ENCODE assay signal across 1 cellular context in the genomic region with DNA sequence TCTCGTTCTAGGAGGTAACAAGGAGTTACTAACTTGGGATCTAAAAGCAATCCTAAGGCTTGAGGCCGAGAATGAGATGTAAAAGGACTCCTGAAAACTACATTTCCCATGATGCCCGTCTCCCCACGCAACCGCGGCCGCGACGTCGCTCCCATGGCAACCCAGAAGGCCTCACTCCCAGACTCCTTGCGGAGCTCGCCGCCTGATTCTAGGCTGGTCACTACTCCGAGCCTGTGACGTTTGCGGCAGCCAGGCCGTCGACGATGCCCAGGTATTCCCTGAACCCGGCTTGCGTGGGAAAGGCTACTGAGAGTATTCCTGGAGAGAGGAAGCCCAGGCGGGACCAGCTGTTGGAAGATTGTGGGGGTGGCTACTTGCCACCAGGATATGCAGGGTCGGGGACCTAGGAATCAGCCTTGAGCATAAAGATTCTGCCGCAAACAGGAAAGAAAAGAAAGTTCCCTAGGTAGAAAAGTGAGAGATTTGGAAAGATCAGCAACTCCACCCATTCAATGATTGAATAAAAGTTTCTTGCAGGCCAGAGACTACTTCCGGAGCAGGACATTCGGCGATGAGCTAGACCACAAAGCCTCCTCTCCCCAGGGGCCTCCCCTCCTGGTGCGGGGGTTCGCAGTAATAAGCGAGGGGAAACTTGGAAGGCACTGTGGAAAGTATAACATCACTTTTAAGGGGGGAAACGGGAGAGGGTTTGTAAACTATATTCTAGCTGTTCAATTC.
TF ChIP-seq lines count a peak whose summit lies in the region.

A gene (plus strand): TSS at position 164 of the 738 bp plus-strand sequence. CDS start 100 bp downstream, at position 264.

TF ChIP-seq in HepG2, 621 proteins besides CTCF, POLR2A, EP300 and RAD21 (continued from another document and continues in another):
- TF ChIP-seq, protein P1, sequence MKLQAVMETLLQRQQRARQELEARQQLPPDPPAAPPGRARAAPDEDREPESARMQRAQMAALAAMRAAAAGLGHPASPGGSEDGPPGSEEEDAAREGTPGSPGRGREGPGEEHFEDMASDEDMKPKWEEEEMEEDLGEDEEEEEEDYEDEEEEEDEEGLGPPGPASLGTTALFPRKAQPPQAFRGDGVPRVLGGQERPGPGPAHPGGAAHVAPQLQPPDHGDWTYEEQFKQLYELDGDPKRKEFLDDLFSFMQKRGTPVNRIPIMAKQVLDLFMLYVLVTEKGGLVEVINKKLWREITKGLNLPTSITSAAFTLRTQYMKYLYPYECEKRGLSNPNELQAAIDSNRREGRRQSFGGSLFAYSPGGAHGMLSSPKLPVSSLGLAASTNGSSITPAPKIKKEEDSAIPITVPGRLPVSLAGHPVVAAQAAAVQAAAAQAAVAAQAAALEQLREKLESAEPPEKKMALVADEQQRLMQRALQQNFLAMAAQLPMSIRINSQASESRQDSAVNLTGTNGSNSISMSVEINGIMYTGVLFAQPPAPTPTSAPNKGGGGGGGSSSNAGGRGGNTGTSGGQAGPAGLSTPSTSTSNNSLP (IDR thresholded peaks at IDR 0.05; ENCODE audit: low read depth, low read length): peak; percentile 58; the same call in 1 of the 2 replicates
- TF ChIP-seq FIP1L1 (IDR thresholded peaks at IDR 0.05; ENCODE audit: borderline replicate concordance, insufficient read depth, low read depth, low read length) (no peak), ZNF20 (CRISPR knock-in tag; IDR thresholded peaks at IDR 0.05) (no peak), ZNF816 (CRISPR knock-in tag; IDR thresholded peaks at IDR 0.05; ENCODE audit: borderline replicate concordance) (no peak), RBM39 (IDR thresholded peaks at IDR 0.05; ENCODE audit: low read depth, low read length, poor library complexity, severe bottlenecking) (no peak), MBD4 (IDR thresholded peaks at IDR 0.05; ENCODE audit: borderline replicate concordance, low read length) (no peak), NR2F6 (IDR thresholded peaks at IDR 0.05) (no peak), NR2F6 (CRISPR knock-in tag; IDR thresholded peaks at IDR 0.05) (no peak), ZNF761 (CRISPR knock-in tag; conservative IDR thresholded peaks at IDR 0.05) (no peak), MLLT10 (CRISPR knock-in tag; IDR thresholded peaks at IDR 0.05) (no peak), ZNF569 (CRISPR knock-in tag; IDR thresholded peaks at IDR 0.05; ENCODE audit: borderline replicate concordance) (no peak), IKZF4 (CRISPR knock-in tag; IDR thresholded peaks at IDR 0.05; ENCODE audit: borderline replicate concordance, low read depth, not compliant biosample characterization) (no peak), ZKSCAN5 (CRISPR knock-in tag; IDR thresholded peaks at IDR 0.05) (no peak), TAF15 (IDR thresholded peaks at IDR 0.05; ENCODE audit: low read depth, low read length, poor library complexity, severe bottlenecking) (no peak), GFI1 (CRISPR knock-in tag; IDR thresholded peaks at IDR 0.05; ENCODE audit: borderline replicate concordance) (peak; percentile 55; the same call in 1 of the 2 replicates), MEIS1 (CRISPR knock-in tag; IDR thresholded peaks at IDR 0.05; ENCODE audit: borderline replicate concordance) (0 out of 2 replicates have a peak, but pooled peaks have one; percentile 70), ZNF773 (CRISPR knock-in tag; IDR thresholded peaks at IDR 0.05; ENCODE audit: borderline replicate concordance) (no peak), PHF8 (CRISPR knock-in tag; IDR thresholded peaks at IDR 0.05) (peak; percentile 85), ZNF225 (CRISPR knock-in tag; IDR thresholded peaks at IDR 0.05) (no peak), ZNF468 (CRISPR knock-in tag; IDR thresholded peaks at IDR 0.05) (no peak), PHF21A (CRISPR knock-in tag; IDR thresholded peaks at IDR 0.05) (no peak), KLF9 (CRISPR knock-in tag; IDR thresholded peaks at IDR 0.05; ENCODE audit: low read depth) (no peak), ZBTB21 (CRISPR knock-in tag; IDR thresholded peaks at IDR 0.05) (peak; percentile 73), NCOR1 (IDR thresholded peaks at IDR 0.05; ENCODE audit: borderline replicate concordance, low read length) (no peak), FOSL1 (CRISPR knock-in tag; IDR thresholded peaks at IDR 0.05; ENCODE audit: borderline replicate concordance) (no peak), ZNF737 (CRISPR knock-in tag; IDR thresholded peaks at IDR 0.05; ENCODE audit: borderline replicate concordance) (no peak), BCL6 (CRISPR knock-in tag; IDR thresholded peaks at IDR 0.05) (peak; percentile 87), XRCC5 (optimal IDR thresholded peaks at IDR 0.05; ENCODE audit: low read length) (peak; percentile 92), ZNF7 (CRISPR knock-in tag; IDR thresholded peaks at IDR 0.05) (no peak), DNMT3B (CRISPR knock-in tag; conservative IDR thresholded peaks at IDR 0.05) (no peak), NR2C2 (CRISPR knock-in tag; IDR thresholded peaks at IDR 0.05; ENCODE audit: borderline replicate concordance) (peak; percentile 92), POLR2AphosphoS2 (IDR thresholded peaks at IDR 0.05; ENCODE audit: low read depth, low read length) (no peak), ZNF546 (CRISPR knock-in tag; conservative IDR thresholded peaks at IDR 0.05) (peak; percentile 83; the same call in 1 of the 2 replicates), ZNF263 (CRISPR knock-in tag; IDR thresholded peaks at IDR 0.05) (no peak), HOXA9 (CRISPR knock-in tag; IDR thresholded peaks at IDR 0.05; ENCODE audit: borderline replicate concordance) (no peak), FOXK2 (IDR thresholded peaks at IDR 0.05) (no peak), HOXD1 (CRISPR knock-in tag; IDR thresholded peaks at IDR 0.05) (0 out of 2 replicates have a peak, but pooled peaks have one; percentile 36), ZNF274 (CRISPR knock-in tag; IDR thresholded peaks at IDR 0.05) (peak; percentile 91), RFX5 (IDR thresholded peaks at IDR 0.05; ENCODE audit: low read depth, low read length) (peak; percentile 64), ZBTB7B (CRISPR knock-in tag; IDR thresholded peaks at IDR 0.05) (no peak), EED (CRISPR knock-in tag; IDR thresholded peaks at IDR 0.05) (peak; percentile 46; the same call in 1 of the 2 replicates), ZSCAN30 (CRISPR knock-in tag; IDR thresholded peaks at IDR 0.05) (no peak), ZZZ3 (CRISPR knock-in tag; IDR thresholded peaks at IDR 0.05; ENCODE audit: borderline replicate concordance) (peak; percentile 22; the same call in 1 of the 2 replicates), EEA1 (CRISPR knock-in tag; IDR thresholded peaks at IDR 0.05; ENCODE audit: borderline replicate concordance) (no peak), AGO2 (optimal IDR thresholded peaks at IDR 0.05; ENCODE audit: low read depth, low read length) (no peak)
- TF ChIP-seq, protein P2, sequence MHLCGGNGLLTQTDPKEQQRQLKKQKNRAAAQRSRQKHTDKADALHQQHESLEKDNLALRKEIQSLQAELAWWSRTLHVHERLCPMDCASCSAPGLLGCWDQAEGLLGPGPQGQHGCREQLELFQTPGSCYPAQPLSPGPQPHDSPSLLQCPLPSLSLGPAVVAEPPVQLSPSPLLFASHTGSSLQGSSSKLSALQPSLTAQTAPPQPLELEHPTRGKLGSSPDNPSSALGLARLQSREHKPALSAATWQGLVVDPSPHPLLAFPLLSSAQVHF (CRISPR knock-in tag; IDR thresholded peaks at IDR 0.05): 0 out of 2 replicates have a peak, but pooled peaks have one; percentile 64
- TF ChIP-seq, protein P3, sequence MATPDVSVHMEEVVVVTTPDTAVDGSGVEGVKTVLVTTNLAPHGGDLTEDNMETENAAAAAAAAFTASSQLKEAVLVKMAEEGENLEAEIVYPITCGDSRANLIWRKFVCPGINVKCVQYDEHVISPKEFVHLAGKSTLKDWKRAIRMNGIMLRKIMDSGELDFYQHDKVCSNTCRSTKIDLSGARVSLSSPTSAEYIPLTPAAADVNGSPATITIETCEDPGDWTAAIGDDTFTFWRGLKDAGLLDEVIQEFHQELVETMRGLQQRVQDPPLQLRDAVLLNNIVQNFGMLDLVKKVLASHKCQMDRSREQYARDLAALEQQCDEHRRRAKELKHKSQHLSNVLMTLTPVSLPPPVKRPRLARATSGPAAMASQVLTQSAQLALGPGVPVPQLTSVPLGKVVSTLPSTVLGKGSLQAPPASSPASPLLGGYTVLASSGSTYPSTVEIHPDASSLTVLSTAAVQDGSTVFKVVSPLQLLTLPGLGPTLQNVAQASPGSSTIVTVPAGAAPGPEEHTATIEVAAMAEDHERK (CRISPR knock-in tag; IDR thresholded peaks at IDR 0.05; ENCODE audit: low read depth): peak; percentile 100
- TF ChIP-seq, protein P4, sequence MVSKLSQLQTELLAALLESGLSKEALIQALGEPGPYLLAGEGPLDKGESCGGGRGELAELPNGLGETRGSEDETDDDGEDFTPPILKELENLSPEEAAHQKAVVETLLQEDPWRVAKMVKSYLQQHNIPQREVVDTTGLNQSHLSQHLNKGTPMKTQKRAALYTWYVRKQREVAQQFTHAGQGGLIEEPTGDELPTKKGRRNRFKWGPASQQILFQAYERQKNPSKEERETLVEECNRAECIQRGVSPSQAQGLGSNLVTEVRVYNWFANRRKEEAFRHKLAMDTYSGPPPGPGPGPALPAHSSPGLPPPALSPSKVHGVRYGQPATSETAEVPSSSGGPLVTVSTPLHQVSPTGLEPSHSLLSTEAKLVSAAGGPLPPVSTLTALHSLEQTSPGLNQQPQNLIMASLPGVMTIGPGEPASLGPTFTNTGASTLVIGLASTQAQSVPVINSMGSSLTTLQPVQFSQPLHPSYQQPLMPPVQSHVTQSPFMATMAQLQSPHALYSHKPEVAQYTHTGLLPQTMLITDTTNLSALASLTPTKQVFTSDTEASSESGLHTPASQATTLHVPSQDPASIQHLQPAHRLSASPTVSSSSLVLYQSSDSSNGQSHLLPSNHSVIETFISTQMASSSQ (IDR thresholded peaks at IDR 0.05; ENCODE audit: low read depth): 0 out of 2 replicates have a peak, but pooled peaks have one; percentile 11
- TF ChIP-seq, protein P4 (CRISPR knock-in tag; IDR thresholded peaks at IDR 0.05; ENCODE audit: borderline replicate concordance): no peak
- TF ChIP-seq, protein P5, sequence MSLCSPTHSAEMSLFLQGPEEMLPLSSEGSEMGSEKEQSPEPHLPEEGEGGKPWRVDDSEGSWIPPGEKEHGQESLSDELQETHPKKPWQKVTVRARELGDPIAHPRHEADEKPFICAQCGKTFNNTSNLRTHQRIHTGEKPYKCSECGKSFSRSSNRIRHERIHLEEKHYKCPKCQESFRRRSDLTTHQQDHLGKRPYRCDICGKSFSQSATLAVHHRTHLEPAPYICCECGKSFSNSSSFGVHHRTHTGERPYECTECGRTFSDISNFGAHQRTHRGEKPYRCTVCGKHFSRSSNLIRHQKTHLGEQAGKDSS (CRISPR knock-in tag; IDR thresholded peaks at IDR 0.05; ENCODE audit: borderline replicate concordance, low read depth): no peak; the same call in 1 of the 2 replicates
- TF ChIP-seq, protein P6, sequence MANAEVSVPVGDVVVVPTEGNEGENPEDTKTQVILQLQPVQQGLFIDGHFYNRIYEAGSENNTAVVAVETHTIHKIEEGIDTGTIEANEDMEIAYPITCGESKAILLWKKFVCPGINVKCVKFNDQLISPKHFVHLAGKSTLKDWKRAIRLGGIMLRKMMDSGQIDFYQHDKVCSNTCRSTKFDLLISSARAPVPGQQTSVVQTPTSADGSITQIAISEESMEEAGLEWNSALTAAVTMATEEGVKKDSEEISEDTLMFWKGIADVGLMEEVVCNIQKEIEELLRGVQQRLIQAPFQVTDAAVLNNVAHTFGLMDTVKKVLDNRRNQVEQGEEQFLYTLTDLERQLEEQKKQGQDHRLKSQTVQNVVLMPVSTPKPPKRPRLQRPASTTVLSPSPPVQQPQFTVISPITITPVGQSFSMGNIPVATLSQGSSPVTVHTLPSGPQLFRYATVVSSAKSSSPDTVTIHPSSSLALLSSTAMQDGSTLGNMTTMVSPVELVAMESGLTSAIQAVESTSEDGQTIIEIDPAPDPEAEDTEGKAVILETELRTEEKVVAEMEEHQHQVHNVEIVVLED (CRISPR knock-in tag; IDR thresholded peaks at IDR 0.05; ENCODE audit: borderline replicate concordance): peak; percentile 100
- TF ChIP-seq, protein P7, sequence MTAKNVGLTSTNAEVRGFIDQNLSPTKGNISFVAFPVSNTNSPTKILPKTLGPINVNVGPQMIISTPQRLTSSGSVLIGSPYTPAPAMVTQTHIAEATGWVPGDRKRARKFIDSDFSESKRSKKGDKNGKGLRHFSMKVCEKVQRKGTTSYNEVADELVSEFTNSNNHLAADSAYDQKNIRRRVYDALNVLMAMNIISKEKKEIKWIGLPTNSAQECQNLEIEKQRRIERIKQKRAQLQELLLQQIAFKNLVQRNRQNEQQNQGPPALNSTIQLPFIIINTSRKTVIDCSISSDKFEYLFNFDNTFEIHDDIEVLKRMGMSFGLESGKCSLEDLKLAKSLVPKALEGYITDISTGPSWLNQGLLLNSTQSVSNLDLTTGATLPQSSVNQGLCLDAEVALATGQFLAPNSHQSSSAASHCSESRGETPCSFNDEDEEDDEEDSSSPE (CRISPR knock-in tag; IDR thresholded peaks at IDR 0.05): peak; percentile 27; the same call in 1 of the 2 replicates
- TF ChIP-seq, protein P8, sequence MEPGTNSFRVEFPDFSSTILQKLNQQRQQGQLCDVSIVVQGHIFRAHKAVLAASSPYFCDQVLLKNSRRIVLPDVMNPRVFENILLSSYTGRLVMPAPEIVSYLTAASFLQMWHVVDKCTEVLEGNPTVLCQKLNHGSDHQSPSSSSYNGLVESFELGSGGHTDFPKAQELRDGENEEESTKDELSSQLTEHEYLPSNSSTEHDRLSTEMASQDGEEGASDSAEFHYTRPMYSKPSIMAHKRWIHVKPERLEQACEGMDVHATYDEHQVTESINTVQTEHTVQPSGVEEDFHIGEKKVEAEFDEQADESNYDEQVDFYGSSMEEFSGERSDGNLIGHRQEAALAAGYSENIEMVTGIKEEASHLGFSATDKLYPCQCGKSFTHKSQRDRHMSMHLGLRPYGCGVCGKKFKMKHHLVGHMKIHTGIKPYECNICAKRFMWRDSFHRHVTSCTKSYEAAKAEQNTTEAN (CRISPR knock-in tag; conservative IDR thresholded peaks at IDR 0.05): no peak
